Comparison of ENCODE assay signal across 1 cellular context in genomic region chr5:175867587-175868347, GRCh38.
TF ChIP-seq lines count a peak whose summit lies in the region.

No MANE protein-coding gene starts in this region.

TF ChIP-seq in HepG2, 621 proteins besides CTCF, POLR2A, EP300 and RAD21 (continued from another document and continues in another):
- no peak for TF ChIP-seq ETS1 (CRISPR knock-in tag; IDR thresholded peaks at IDR 0.05)
- peak; percentile 91 for TF ChIP-seq ARID5B (CRISPR knock-in tag; IDR thresholded peaks at IDR 0.05)
- TF ChIP-seq HOXD1 (CRISPR knock-in tag; IDR thresholded peaks at IDR 0.05): no peak
- TF ChIP-seq ZBTB43 (CRISPR knock-in tag; conservative IDR thresholded peaks at IDR 0.05): no peak
- TF ChIP-seq SOX6 (IDR thresholded peaks at IDR 0.05): no peak
- TF ChIP-seq SOX6 (CRISPR knock-in tag; IDR thresholded peaks at IDR 0.05): peak; percentile 78
- TF ChIP-seq CSRNP2 (CRISPR knock-in tag; conservative IDR thresholded peaks at IDR 0.05; ENCODE audit: low read depth): no peak
- no peak for TF ChIP-seq ZNF407 (CRISPR knock-in tag; IDR thresholded peaks at IDR 0.05; ENCODE audit: not compliant biosample characterization)
- TF ChIP-seq PLSCR1 (CRISPR knock-in tag; IDR thresholded peaks at IDR 0.05; ENCODE audit: borderline replicate concordance): no peak
- peak; percentile 63; the same call in 1 of the 2 replicates for TF ChIP-seq ZBTB7B (CRISPR knock-in tag; IDR thresholded peaks at IDR 0.05)
- peak; percentile 61; the same call in 1 of the 2 replicates for TF ChIP-seq ETV5 (CRISPR knock-in tag; IDR thresholded peaks at IDR 0.05; ENCODE audit: borderline replicate concordance)
- 0 out of 2 replicates have a peak, but pooled peaks have one; percentile 49 for TF ChIP-seq ZNF878 (CRISPR knock-in tag; IDR thresholded peaks at IDR 0.05)
- TF ChIP-seq DMAP1 (CRISPR knock-in tag; IDR thresholded peaks at IDR 0.05): peak; percentile 90
- TF ChIP-seq HOXA7 (CRISPR knock-in tag; IDR thresholded peaks at IDR 0.05): no peak
- no peak for TF ChIP-seq ZNF296 (CRISPR knock-in tag; conservative IDR thresholded peaks at IDR 0.05)
- TF ChIP-seq ZSCAN31 (CRISPR knock-in tag; IDR thresholded peaks at IDR 0.05; ENCODE audit: low read depth): no peak
- no peak for TF ChIP-seq TCF7L2 (IDR thresholded peaks at IDR 0.05; ENCODE audit: low read depth, low read length)
- TF ChIP-seq SP2 (CRISPR knock-in tag; IDR thresholded peaks at IDR 0.05): no peak
- no peak for TF ChIP-seq ZSCAN5A (CRISPR knock-in tag; IDR thresholded peaks at IDR 0.05; ENCODE audit: borderline replicate concordance)
- TF ChIP-seq TRAFD1 (CRISPR knock-in tag; IDR thresholded peaks at IDR 0.05; ENCODE audit: borderline replicate concordance): no peak
- no peak for TF ChIP-seq CHD2 (IDR thresholded peaks at IDR 0.05; ENCODE audit: low read depth, low read length)
- TF ChIP-seq NFIC (IDR thresholded peaks at IDR 0.05; ENCODE audit: low read length): no peak
- peak; percentile 64 for TF ChIP-seq MED1 (CRISPR knock-in tag; IDR thresholded peaks at IDR 0.05)
- no peak for TF ChIP-seq SMAD1 (CRISPR knock-in tag; IDR thresholded peaks at IDR 0.05; ENCODE audit: borderline replicate concordance, low read depth)
- no peak for TF ChIP-seq ZNF784 (CRISPR knock-in tag; IDR thresholded peaks at IDR 0.05; ENCODE audit: borderline replicate concordance)
- TF ChIP-seq ATF7 (IDR thresholded peaks at IDR 0.05): no peak
- TF ChIP-seq ATF7 (CRISPR knock-in tag; IDR thresholded peaks at IDR 0.05): peak; percentile 76; the same call in 1 of the 2 replicates
- no peak for TF ChIP-seq CCAR2 (optimal IDR thresholded peaks at IDR 0.05; ENCODE audit: low read depth, low read length)
- no peak for TF ChIP-seq ZNF280B (CRISPR knock-in tag; IDR thresholded peaks at IDR 0.05; ENCODE audit: borderline replicate concordance)
